Comparison of ENCODE assay signal across 8 cellular contexts in the genomic region with DNA sequence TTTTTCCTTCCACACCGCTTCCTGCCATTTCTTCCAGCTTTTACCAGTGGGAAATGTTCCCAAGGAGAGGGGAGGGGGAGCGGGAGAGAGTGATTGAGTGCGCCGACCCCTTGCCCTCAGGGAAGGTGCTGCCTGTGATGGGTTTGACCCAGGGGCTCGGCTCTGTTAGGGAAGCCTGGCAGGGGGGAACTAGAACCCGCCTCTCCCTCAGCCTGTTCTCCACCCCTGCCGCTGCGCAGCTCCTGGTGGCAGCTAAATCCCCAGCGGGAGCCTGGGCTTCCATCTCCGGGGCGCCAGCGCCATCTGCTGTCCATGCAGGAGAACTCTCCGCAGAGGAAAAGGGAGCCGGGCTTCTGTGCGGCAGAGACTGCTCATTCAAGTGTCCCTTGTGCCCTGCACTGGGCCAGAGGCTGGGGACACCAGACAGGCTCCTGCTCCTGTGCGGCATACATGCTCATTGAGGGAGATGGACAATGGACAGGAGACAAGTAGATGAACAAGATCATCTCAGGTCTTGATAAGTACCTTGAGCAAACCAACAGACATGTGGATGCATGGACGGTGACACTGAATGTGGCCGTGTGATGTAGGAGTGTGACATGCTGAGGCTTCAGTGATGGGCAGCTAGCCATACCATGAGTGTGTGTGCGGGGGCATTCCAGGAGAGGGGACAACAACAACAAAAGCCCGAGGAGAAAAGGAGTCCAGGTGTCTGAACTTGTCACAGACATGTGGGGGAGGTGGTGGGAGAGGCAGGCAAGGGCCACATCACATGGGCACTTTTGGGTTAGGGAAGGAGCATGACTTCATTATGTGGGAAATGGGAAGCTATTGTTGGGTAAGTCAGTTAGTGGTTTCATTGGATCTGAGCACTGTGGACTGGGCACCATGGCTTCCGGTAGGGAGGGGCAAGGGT. TPM values are rescaled to one million over a fixed set of nuclear protein-coding genes. Genes with fewer than 3 reads are reported as not detected.
DNase-seq lines count a peak whose midpoint lies in the region; ATAC-seq, FAIRE-seq and TF ChIP-seq lines count a peak whose summit lies in the region.

No MANE protein-coding gene starts in this region.

- H3K9me3 ChIP-seq in OCI-LY3 (ENCODE audit: insufficient read depth, low read length) = no peaks in the 10 kb centered on the region

- no peak overlapping the region for H2AFZ ChIP-seq in OCI-LY3 (ENCODE audit: low read depth, low read length)

- H3K36me3 ChIP-seq in OCI-LY3 (replicated peaks; ENCODE audit: low read depth, low read length) = no peaks in the 10 kb centered on the region

- no peaks in the 10 kb centered on the region for H3K4me1 ChIP-seq in OCI-LY3 (ENCODE audit: low read length)

- H3K4me3 ChIP-seq in OCI-LY3 (ENCODE audit: low read length) = no peak overlapping the region

- H4K20me1 ChIP-seq in OCI-LY3 (ENCODE audit: insufficient read depth, low read length) = no peaks in the 10 kb centered on the region

- no peaks in the 10 kb centered on the region for H3K79me2 ChIP-seq in OCI-LY3 (ENCODE audit: low read length)

- FAIRE-seq in HTR-8/SVneo (lab: Jason Lieb, UNC) = peak; percentile 66

- TF ChIP-seq CTCF in OCI-LY3 (IDR thresholded peaks at IDR 0.05; ENCODE audit: low read depth, low read length) = peak; percentile 77

- H3K9ac ChIP-seq in OCI-LY3 (ENCODE audit: low read length) = no peak overlapping the region

- ATAC-seq in GM21447 (IDR thresholded peaks at IDR 0.05; ENCODE audit: unreplicated experiment) = peak; percentile 92

- H3K27ac ChIP-seq in OCI-LY3 (ENCODE audit: low read length) = no peak overlapping the region

- DNase-seq in DMS 273 treated with DMSO at 0.1 percent for 48 hours (lab: John Stamatoyannopoulos, UW) = peak; percentile 61
- DNase-seq in HTR-8/SVneo (ENCODE audit: insufficient read length, low spot score) = peak; percentile 88
- DNase-seq in activated CD8-positive, alpha-beta memory T cell treated with anti-CD3 and anti-CD28 coated beads, Interleukin-2, amount 50 U/mL, for 48 hours = peak; percentile 96
- DNase-seq in epidermal melanocyte (ENCODE audit: insufficient read length, low spot score) = peak; percentile 97
- DNase-seq in myocyte (ENCODE audit: low read depth) = peak; percentile 84
- DNase-seq in stimulated activated CD8-positive, alpha-beta memory T cell treated with anti-CD3 and anti-CD28 coated beads, Interleukin-7, amount 100 ng/mL, for 1 hour (ENCODE audit: low read depth in 2 of 2) = peak; percentile 65 to 79

- H3K4me2 ChIP-seq in OCI-LY3 (ENCODE audit: low read length) = peak overlapping the region; percentile 50

- H3K27me3 ChIP-seq in OCI-LY3 (ENCODE audit: low read depth, low read length) = peaks cover 37% of the 10 kb centered on the region

RNA-seq across cellular contexts. Expression of a gene that starts 13.3 kb away (rescaled TPM):
- total RNA-seq in myocyte = 382 and 388 TPM in 2 replicates
- polyA plus RNA-seq in myocyte (2012) = 301 TPM

RNA-seq across cellular contexts. Expression of a gene that starts 13.5 kb away (rescaled TPM):
- total RNA-seq in myocyte = 5.8 and 9.0 TPM in 2 replicates
- polyA plus RNA-seq in myocyte (2012) = 4.5 TPM

RNA-seq across cellular contexts. Expression of a gene that starts 16.0 kb away (rescaled TPM):
- 0.29 and 0.31 TPM in 2 replicates for total RNA-seq in myocyte
- polyA plus RNA-seq in myocyte (2012) = 0.20 TPM

RNA-seq across cellular contexts. Expression of a gene that starts 31.6 kb away (rescaled TPM):
- total RNA-seq in myocyte = 43.1 and 57.0 TPM in 2 replicates
- polyA plus RNA-seq in myocyte (2012) = 67.7 TPM

RNA-seq across cellular contexts. Expression of a gene that starts 41.0 kb away (rescaled TPM):
- total RNA-seq in myocyte = 159 and 173 TPM in 2 replicates
- 139 TPM for polyA plus RNA-seq in myocyte (2012)
